In genomic region chr11:67938964-67939363, GRCh38 we compare ENCODE assay signal across 8 cellular contexts.
A peak's percentile ranks its signal among the peaks of the same experiment; 100 is the strongest.
DNase-seq lines count a peak whose midpoint lies in the region; TF ChIP-seq lines count a peak whose summit lies in the region.
"Not testable (repeated sequence)": the region's sequence is repeated elsewhere in the genome, so short reads cannot be mapped to it uniquely, and the experiment has no call there.

No MANE protein-coding gene starts in this region.

- H3K4me1 Mint-ChIP-seq in endodermal cell; mesothelial cell of epicardium; type B pancreatic cell (ENCODE audit: unreplicated experiment): not testable (repeated sequence)

- not testable (repeated sequence) for H3K36me3 Mint-ChIP-seq in endodermal cell (ENCODE audit: low read depth); mesothelial cell of epicardium; type B pancreatic cell

- H3K79me2 ChIP-seq in hepatocyte = not testable (repeated sequence)

- POLR2A ChIA-PET in HEK293T (lab: Yijun Ruan, JAX) = not testable (repeated sequence)

- H3K27ac Mint-ChIP-seq in endodermal cell, mesothelial cell of epicardium, type B pancreatic cell: not testable (repeated sequence)

- H3K9me2 ChIP-seq in hepatocyte (replicated peaks; ENCODE audit: insufficient read depth) = not testable (repeated sequence)

- CTCF ChIA-PET in HEK293T (lab: Yijun Ruan, JAX) = not testable (repeated sequence)

- H3K4me3 ChIP-seq in endodermal cell (ENCODE audit: low read length); hepatocyte: not testable (repeated sequence)

- H2AFZ ChIP-seq in hepatocyte = not testable (repeated sequence)

- not testable (repeated sequence) for H3K4me3 Mint-ChIP-seq in endodermal cell, mesothelial cell of epicardium, type B pancreatic cell

- not testable (repeated sequence) for H3K27me3 Mint-ChIP-seq in endodermal cell (ENCODE audit: insufficient read depth); type B pancreatic cell
- peaks cover 19% of the 10 kb centered on the region for H3K27me3 Mint-ChIP-seq in mesothelial cell of epicardium (ENCODE audit: low read depth)

- not testable (repeated sequence) for H3K27ac ChIP-seq in VCaP; endodermal cell (ENCODE audit: low read depth, low read length)
- H3K27ac ChIP-seq in hepatocyte = peak overlapping the region; percentile 35

- WGBS in endodermal cell (ENCODE audit: insufficient coverage in 1 of 2, insufficient read length in 1 of 2), 2 experiments = 87% methylated on average over 1 of the region's 4 CpGs; no CpG with 5 or more reads in 1 of the 2 experiments
- 6% methylated on average over 1 of the region's 4 CpGs for WGBS in hepatocyte (ENCODE audit: low lambda C conversion rate, missing lambda C conversion rate)

- H4K20me1 ChIP-seq in hepatocyte (ENCODE audit: insufficient read depth, poor library complexity, severe bottlenecking) = not testable (repeated sequence)

- TF ChIP-seq CTCF in VCaP (conservative IDR thresholded peaks at IDR 0.05) = peak; percentile 70
- peak; percentile 61 for TF ChIP-seq CTCF in endodermal cell (conservative IDR thresholded peaks at IDR 0.05)
- TF ChIP-seq CTCF in hepatocyte (IDR thresholded peaks at IDR 0.05; ENCODE audit: poor library complexity) = peak; percentile 15
- TF ChIP-seq CTCF in mesothelial cell of epicardium (IDR thresholded peaks at IDR 0.05; ENCODE audit: unreplicated experiment) = peak; percentile 41
- TF ChIP-seq CTCF in type B pancreatic cell (conservative IDR thresholded peaks at IDR 0.05) = peak; percentile 51

- not testable (repeated sequence) for H3K9me3 Mint-ChIP-seq in endodermal cell, mesothelial cell of epicardium, type B pancreatic cell

- not testable (repeated sequence) for H3K36me3 ChIP-seq in endodermal cell (ENCODE audit: control insufficient read depth, insufficient read depth, low read length); hepatocyte (replicated peaks; ENCODE audit: insufficient read depth, low read depth)

- not testable (repeated sequence) for H3K9me3 ChIP-seq in endodermal cell (ENCODE audit: control insufficient read depth, low read length); hepatocyte (ENCODE audit: low read depth)

- not testable (repeated sequence) for H3K27me3 ChIP-seq in endodermal cell (ENCODE audit: control insufficient read depth, insufficient read depth, low read length, poor library complexity, severe bottlenecking); hepatocyte

- not testable (repeated sequence) for H3K9ac ChIP-seq in endodermal cell (ENCODE audit: extremely low read depth, low read length, poor library complexity, severe bottlenecking)

- DNase-seq in DMS53 treated with DMSO at 0.1 percent for 48 hours (lab: John Stamatoyannopoulos, UW; ENCODE audit: unreplicated experiment) (peak; percentile 7), NCI-H82 (lab: John Stamatoyannopoulos, UW) (peak; percentile 10)
- DNase-seq in HEK293T (ENCODE audit: extremely low spot score); endodermal cell; hepatocyte (ENCODE audit: low spot score); mesothelial cell of epicardium (ENCODE audit: low spot score in 2 of 2, unreplicated experiment in 2 of 2); type B pancreatic cell (ENCODE audit: extremely low spot score, unreplicated experiment): not testable (repeated sequence)

- H3K4me2 ChIP-seq in hepatocyte = peak overlapping the region; percentile 48

- not testable (repeated sequence) for H3K4me1 ChIP-seq in endodermal cell (ENCODE audit: control insufficient read depth, insufficient read depth, low read length); hepatocyte (ENCODE audit: insufficient read depth)

TF ChIP-seq in HEK293T, 16 proteins besides CTCF, POLR2A, EP300 and RAD21:
- TF ChIP-seq ZNF384 (IDR thresholded peaks at IDR 0.05) = peak; percentile 71; the same call in 1 of the 2 replicates

Comparison
In these comparisons a context has a peak if more than half of its experiments do, and no peak if none do; other contexts are left out.
1. CTCF ChIP-seq: peak in every context shown above with its lines; median percentile 70 in VCaP; 61 in endodermal cell; 51 in type B pancreatic cell; 41 in mesothelial cell of epicardium; 15 in hepatocyte.